ENCODE assay signal across 8 cellular contexts in genomic region chr4:88291003-88291402, GRCh38. TPM values are rescaled to one million over a fixed set of nuclear protein-coding genes. Genes with fewer than 3 reads are reported as not detected.
A peak's percentile ranks its signal among the peaks of the same experiment; 100 is the strongest.
DNase-seq lines count a peak whose midpoint lies in the region; ATAC-seq and TF ChIP-seq lines count a peak whose summit lies in the region.

No MANE protein-coding gene starts in this region.

- no peaks in the 10 kb centered on the region for H3K4me1 Mint-ChIP-seq in CD8-positive, alpha-beta T cell (ENCODE audit: low read depth)

- ATAC-seq in upper lobe of right lung, result no peak
- ATAC-seq in CD8-positive, alpha-beta T cell, result no peak
- ATAC-seq in GM21717 (IDR thresholded peaks at IDR 0.05; ENCODE audit: unreplicated experiment), result no peak
- ATAC-seq in GM19351 (IDR thresholded peaks at IDR 0.05; ENCODE audit: unreplicated experiment), result no peak

- no peak for TF ChIP-seq CTCF in upper lobe of right lung (IDR thresholded peaks at IDR 0.05)
- no peak for TF ChIP-seq CTCF in CD8-positive, alpha-beta T cell (IDR thresholded peaks at IDR 0.05)

- no peaks in the 10 kb centered on the region for H3K4me1 ChIP-seq in upper lobe of right lung
- no peaks in the 10 kb centered on the region for H3K4me1 ChIP-seq in CD8-positive, alpha-beta T cell (ENCODE audit: insufficient read depth, low read length)

- H3K27me3 ChIP-seq in upper lobe of right lung, result no peaks in the 10 kb centered on the region
- H3K27me3 ChIP-seq in CD8-positive, alpha-beta T cell (ENCODE audit: insufficient read depth, low read length), result no peaks in the 10 kb centered on the region

- no peaks in the 10 kb centered on the region for H3K27me3 Mint-ChIP-seq in CD8-positive, alpha-beta T cell (ENCODE audit: low read depth)

- no peaks in the 10 kb centered on the region for H3K9me3 ChIP-seq in upper lobe of right lung
- no peaks in the 10 kb centered on the region for H3K9me3 ChIP-seq in CD8-positive, alpha-beta T cell (ENCODE audit: low read length)

- CTCF ChIA-PET in CD8-positive, alpha-beta T cell (lab: Charles Lee), result interaction anchor here (0.7 to 1.0 kb wide), 2 partner anchors 9 to 72 kb away, joined by 3 to 5 read pairs; no protein-coding TSS in a partner anchor

- intact Hi-C loops in upper lobe of right lung (cut with DNase I), result no loop called here
- intact Hi-C loops in CD8-positive, alpha-beta T cell (cut with DNase I, micrococcal nuclease), result no loop called here

- H3K4me3 Mint-ChIP-seq in CD8-positive, alpha-beta T cell, result no peak overlapping the region

- H3K27ac ChIP-seq in upper lobe of right lung, result peak overlapping the region; percentile 56
- H3K27ac ChIP-seq in CD8-positive, alpha-beta T cell (ENCODE audit: low read depth, low read length), result no peak overlapping the region

- no peak overlapping the region for H3K4me3 ChIP-seq in upper lobe of right lung
- H3K4me3 ChIP-seq in CD8-positive, alpha-beta T cell (ENCODE audit: low read depth, low read length), result no peak overlapping the region

- POLR2A ChIA-PET in CD8-positive, alpha-beta T cell (lab: Charles Lee), result no interaction called here

- peak; percentile 2 for DNase-seq in NCI-H510A treated with DMSO at 0.1 percent for 48 hours (lab: John Stamatoyannopoulos, UW)
- no peak for DNase-seq in NCI-H510A (lab: John Stamatoyannopoulos, UW)
- peak; percentile 28 for DNase-seq in dedifferentiated amniotic fluid mesenchymal stem cell (ENCODE audit: extremely low spot score)
- peak; percentile 15 for DNase-seq in kidney tubule cell (ENCODE audit: low spot score)
- no peak for DNase-seq in upper lobe of right lung
- no peak for DNase-seq in CD8-positive, alpha-beta T cell

- H3K36me3 ChIP-seq in upper lobe of right lung, result no peaks in the 10 kb centered on the region
- H3K36me3 ChIP-seq in CD8-positive, alpha-beta T cell (ENCODE audit: insufficient read depth, low read length), result no peaks in the 10 kb centered on the region

- no peaks in the 10 kb centered on the region for H3K36me3 Mint-ChIP-seq in CD8-positive, alpha-beta T cell

- H3K27ac Mint-ChIP-seq in CD8-positive, alpha-beta T cell, result no peak overlapping the region

- H3K9me3 Mint-ChIP-seq in CD8-positive, alpha-beta T cell, result no peaks in the 10 kb centered on the region

RNA-seq across cellular contexts. Expression of gene PPM1K, which starts 6.6 kb away (rescaled TPM):
- 37.7 TPM for total RNA-seq in upper lobe of right lung
- total RNA-seq in CD8-positive, alpha-beta T cell, result 10 to 100 TPM; 59.8 to 61.0 TPM

Comparison
In these comparisons a context has a peak if more than half of its experiments do, and no peak if none do; other contexts are left out.
1. DNase-seq: peak in NCI-H510A treated with DMSO at 0.1 percent for 48 hours (single experiment), dedifferentiated amniotic fluid mesenchymal stem cell (single experiment) and kidney tubule cell (single experiment); none in NCI-H510A (single experiment), upper lobe of right lung (single experiment) and CD8-positive, alpha-beta T cell (0 of 7).